In the genomic region with DNA sequence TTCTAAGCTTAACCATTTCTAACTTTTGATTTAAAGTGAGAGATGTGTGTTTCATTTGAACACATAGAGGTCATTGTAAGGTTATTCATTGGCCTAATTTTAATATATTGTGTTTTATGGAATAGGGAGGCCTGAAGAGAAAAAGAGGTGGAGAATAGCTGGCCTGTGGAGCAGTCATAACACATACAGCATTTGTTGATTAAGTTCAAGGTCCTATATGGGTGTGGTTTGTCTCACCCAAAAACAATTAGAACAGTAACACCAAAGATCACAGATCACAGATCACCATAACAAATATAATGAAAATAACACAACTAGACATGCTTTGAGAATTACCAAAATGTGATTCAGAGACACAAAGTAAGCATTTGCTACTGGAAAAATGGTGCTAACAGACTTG, we compare ENCODE assay signal across 24 cellular contexts.
A peak's percentile ranks its signal among the peaks of the same experiment; 100 is the strongest.
DNase-seq lines count a peak whose midpoint lies in the region; ATAC-seq, FAIRE-seq and TF ChIP-seq lines count a peak whose summit lies in the region.
"Had no signal": no experiment of that assay in that cellular context is flagged by ENCODE, and none has a peak within 500 bp of the region (broad histone marks: within the 10 kb centered on the region; RNA-seq: fewer than 3 reads in every experiment).

No MANE protein-coding gene starts in this region.

- POLR2A ChIA-PET in MCF 10A (lab: Yijun Ruan, JAX) (no interaction called here), HepG2 (lab: Yijun Ruan, JAX) (no interaction called here)

- peak overlapping the region; percentile 39 for H3K27ac Mint-ChIP-seq in MCF 10A (ENCODE audit: low read depth, unreplicated experiment)
- H3K27ac Mint-ChIP-seq in effector memory CD8-positive, alpha-beta T cell, result no peak overlapping the region
- H3K27ac Mint-ChIP-seq in neural progenitor cell, result no peak overlapping the region
- H3K27ac Mint-ChIP-seq: B cell; CD4-positive, alpha-beta T cell; CD8-positive, alpha-beta T cell had no signal

- H3K27ac ChIP-seq in breast epithelium (no peak overlapping the region), HepG2 (ENCODE audit: extremely low read length, insufficient read depth, low read length) (no peak overlapping the region), small intestine (ENCODE audit: low read depth in 1 of 2, low read length in 1 of 2) (no peak overlapping the region), neural progenitor cell (no peak overlapping the region)
- H3K27ac ChIP-seq: 22Rv1; A549; BLaER1 treated with 17β-estradiol and CSF1 and Interleukin-3, amounts not matched to agents 10 nM and 100 nM; C4-2B had no signal

- H3K36me3 Mint-ChIP-seq in MCF 10A (ENCODE audit: insufficient read depth, unreplicated experiment) (no peaks in the 10 kb centered on the region), neural progenitor cell (no peaks in the 10 kb centered on the region)
- H3K36me3 Mint-ChIP-seq in effector memory CD8-positive, alpha-beta T cell (ENCODE audit: insufficient read depth), result no peaks in the 10 kb centered on the region
- H3K36me3 Mint-ChIP-seq: CD8-positive, alpha-beta T cell had no signal

- CTCF ChIA-PET in MCF 10A (lab: Yijun Ruan, JAX), result no interaction called here
- CTCF ChIA-PET in HepG2 (lab: Yijun Ruan, JAX; ENCODE audit: low intra/inter-chr PET ratio, low total read pairs), result no interaction called here

- no peak overlapping the region for H3K4me2 ChIP-seq in HepG2 (ENCODE audit: low read depth, low read length)
- no peak overlapping the region for H3K4me2 ChIP-seq in neural progenitor cell
- H3K4me2 ChIP-seq: A549; BLaER1 treated with 17β-estradiol and CSF1 and Interleukin-3, amounts not matched to agents 10 nM and 100 nM had no signal

- no peak overlapping the region for H3K4me3 Mint-ChIP-seq in MCF 10A (ENCODE audit: unreplicated experiment)
- H3K4me3 Mint-ChIP-seq in effector memory CD8-positive, alpha-beta T cell, result no peak overlapping the region
- no peak overlapping the region for H3K4me3 Mint-ChIP-seq in neural progenitor cell
- H3K4me3 Mint-ChIP-seq: B cell; CD4-positive, alpha-beta T cell; CD8-positive, alpha-beta T cell had no signal

- BruUV-seq in MCF 10A (replicated peaks; lab: Mats Ljungman, UMichigan), result no TSS peak
- BruUV-seq in HepG2 (replicated peaks; lab: Mats Ljungman, UMichigan), result no TSS peak

- H4K20me1 ChIP-seq in HepG2 (ENCODE audit: insufficient read depth, low read length), result no peaks in the 10 kb centered on the region
- no peaks in the 10 kb centered on the region for H4K20me1 ChIP-seq in neural progenitor cell (ENCODE audit: low read depth)
- H4K20me1 ChIP-seq: BLaER1 treated with 17β-estradiol and CSF1 and Interleukin-3, amounts not matched to agents 10 nM and 100 nM had no signal

- TF ChIP-seq CTCF in MCF 10A (IDR thresholded peaks at IDR 0.05; ENCODE audit: unreplicated experiment) (no peak), breast epithelium (IDR thresholded peaks at IDR 0.05) (no peak), fibroblast of villous mesenchyme (IDR thresholded peaks at IDR 0.05; ENCODE audit: insufficient read depth, low read depth, low read length) (no peak), HepG2 (CRISPR knock-in tag; IDR thresholded peaks at IDR 0.05) (no peak), neural progenitor cell (IDR thresholded peaks at IDR 0.05) (no peak)

- TF ChIP-seq POLR2A in breast epithelium (IDR thresholded peaks at IDR 0.05) (no peak), HepG2 (IDR thresholded peaks at IDR 0.05; ENCODE audit: insufficient read depth in 1 of 2, low read depth in 2 of 2, low read length in 2 of 2) (no peak)

- H3K27me3 ChIP-seq in breast epithelium, result no peaks in the 10 kb centered on the region
- no peaks in the 10 kb centered on the region for H3K27me3 ChIP-seq in HepG2 (ENCODE audit: control insufficient read depth in 1 of 2, insufficient read depth in 2 of 2, low read length in 2 of 2)
- no peaks in the 10 kb centered on the region for H3K27me3 ChIP-seq in small intestine (ENCODE audit: control insufficient read depth in 2 of 2, insufficient read depth in 2 of 2, low read length in 2 of 2)
- no peaks in the 10 kb centered on the region for H3K27me3 ChIP-seq in neural progenitor cell
- H3K27me3 ChIP-seq: BLaER1 treated with 17β-estradiol and CSF1 and Interleukin-3, amounts not matched to agents 10 nM and 100 nM had no signal

- H2AFZ ChIP-seq in HepG2 (ENCODE audit: low read length) (no peak overlapping the region), neural progenitor cell (replicated peaks) (no peak overlapping the region)

- FAIRE-seq in HepG2 (lab: Jason Lieb, UNC), result no peak
- FAIRE-seq in small intestine (lab: Jason Lieb, UNC), result no peak
- FAIRE-seq: A549, D721Med, G401.6, GM12891, GM18507 had no signal

- no peak for TF ChIP-seq EP300 in HepG2 (IDR thresholded peaks at IDR 0.05; ENCODE audit: low read depth in 2 of 2, low read length in 2 of 2)
- no peak for TF ChIP-seq EP300 in HepG2 (CRISPR knock-in tag; IDR thresholded peaks at IDR 0.05; ENCODE audit: borderline replicate concordance)

- no peak for TF ChIP-seq RAD21 in HepG2 (CRISPR knock-in tag; IDR thresholded peaks at IDR 0.05)

- H3K4me3 ChIP-seq in breast epithelium (no peak overlapping the region), fibroblast of villous mesenchyme (ENCODE audit: low read depth, low read length) (no peak overlapping the region), HepG2 (replicated peaks in 1 of 3; ENCODE audit: insufficient read depth in 1 of 3, low read depth in 2 of 3, low read length in 3 of 3) (no peak overlapping the region), small intestine (ENCODE audit: low read depth in 1 of 2, low read length in 2 of 2) (no peak overlapping the region), neural progenitor cell (no peak overlapping the region)
- H3K4me3 ChIP-seq: A549; BLaER1 treated with 17β-estradiol and CSF1 and Interleukin-3, amounts not matched to agents 10 nM and 100 nM had no signal

- H3K9me3 Mint-ChIP-seq in MCF 10A (ENCODE audit: unreplicated experiment), result no peaks in the 10 kb centered on the region
- H3K9me3 Mint-ChIP-seq in effector memory CD8-positive, alpha-beta T cell, result peaks cover 0 to 2% of the 10 kb centered on the region in 2 donors
- H3K9me3 Mint-ChIP-seq in neural progenitor cell, result no peaks in the 10 kb centered on the region
- H3K9me3 Mint-ChIP-seq: CD4-positive, alpha-beta T cell had no signal

- peak; percentile 39; the same call in 2 of the 3 replicates for ATAC-seq in HepG2
- no peak for ATAC-seq in effector memory CD8-positive, alpha-beta T cell (replicated peaks)
- ATAC-seq: A549; CD8-positive, alpha-beta T cell had no signal

- H3K27me3 Mint-ChIP-seq in MCF 10A (ENCODE audit: insufficient read depth, unreplicated experiment) (no peaks in the 10 kb centered on the region), neural progenitor cell (ENCODE audit: insufficient read depth, low read depth) (peaks cover 3% of the 10 kb centered on the region)
- H3K27me3 Mint-ChIP-seq in effector memory CD8-positive, alpha-beta T cell, result no peaks in the 10 kb centered on the region
- H3K27me3 Mint-ChIP-seq: B cell; CD4-positive, alpha-beta T cell had no signal

- intact Hi-C loops in MCF 10A (cut with micrococcal nuclease), result no loop called here
- intact Hi-C loops in breast epithelium (cut with DNase I; ENCODE audit: low total_unique reads), result no loop called here
- intact Hi-C loops in HepG2 (cut with micrococcal nuclease; ENCODE audit: unreplicated experiment), result no loop called here

- H3K36me3 ChIP-seq in breast epithelium, result no peaks in the 10 kb centered on the region
- no peaks in the 10 kb centered on the region for H3K36me3 ChIP-seq in HepG2 (replicated peaks in 1 of 2; ENCODE audit: control insufficient read depth in 1 of 2, insufficient read depth in 2 of 2, low read length in 2 of 2)
- no peaks in the 10 kb centered on the region for H3K36me3 ChIP-seq in small intestine (ENCODE audit: control insufficient read depth in 2 of 2, insufficient read depth in 2 of 2, low read length in 2 of 2)
- H3K36me3 ChIP-seq in neural progenitor cell, result no peaks in the 10 kb centered on the region
- H3K36me3 ChIP-seq: BLaER1 treated with 17β-estradiol and CSF1 and Interleukin-3, amounts not matched to agents 10 nM and 100 nM had no signal

- no peaks in the 10 kb centered on the region for H3K4me1 ChIP-seq in breast epithelium
- peaks cover 17% of the 10 kb centered on the region for H3K4me1 ChIP-seq in HepG2 (ENCODE audit: insufficient read depth, low read length)
- no peaks in the 10 kb centered on the region for H3K4me1 ChIP-seq in small intestine (ENCODE audit: control insufficient read depth in 2 of 2, insufficient read depth in 1 of 2, low read depth in 1 of 2, low read length in 1 of 2)
- no peaks in the 10 kb centered on the region for H3K4me1 ChIP-seq in neural progenitor cell

- no peaks in the 10 kb centered on the region for H3K9me3 ChIP-seq in breast epithelium
- H3K9me3 ChIP-seq in HepG2 (ENCODE audit: low read length), result no peaks in the 10 kb centered on the region
- no peaks in the 10 kb centered on the region for H3K9me3 ChIP-seq in small intestine (ENCODE audit: control insufficient read depth, low read depth)
- H3K9me3 ChIP-seq in neural progenitor cell (ENCODE audit: low read depth), result no peaks in the 10 kb centered on the region
- H3K9me3 ChIP-seq: A549, Caco-2 had no signal

- no peaks in the 10 kb centered on the region for H3F3A ChIP-seq in neural progenitor cell (ENCODE audit: low read depth)

- DNase-seq in MCF 10A (ENCODE audit: unreplicated experiment) (no peak), breast epithelium (ENCODE audit: low spot score in 2 of 2) (no peak), fibroblast of villous mesenchyme (ENCODE audit: low read depth) (peak; percentile 26), HepG2 (ENCODE audit: low spot score) (no peak), small intestine (peak; percentile 40), NCI-H748 (lab: John Stamatoyannopoulos, UW; ENCODE audit: unreplicated experiment) (no peak), neural progenitor cell (ENCODE audit: low spot score) (no peak)
- DNase-seq in effector memory CD8-positive, alpha-beta T cell, result no peak
- DNase-seq: AML-193; Caco-2; Calu3; CD4-positive, alpha-beta T cell; CD8-positive, alpha-beta T cell; DMS79 treated with DMSO at 0.1 percent for 48 hours; GF-D8 had no signal

- H3K4me1 Mint-ChIP-seq in MCF 10A (ENCODE audit: insufficient read depth, unreplicated experiment) (peaks cover 12% of the 10 kb centered on the region), neural progenitor cell (no peaks in the 10 kb centered on the region)
- H3K4me1 Mint-ChIP-seq in effector memory CD8-positive, alpha-beta T cell (ENCODE audit: low read depth in 2 of 2), result no peaks in the 10 kb centered on the region
- H3K4me1 Mint-ChIP-seq: B cell had no signal

- in situ Hi-C loops in HepG2 (cut with HindIII; ENCODE audit: extremely low pct_ligation_motif_present, low pct_unique_long_range_greater_than_20kb), result no loop called here

- H3K79me2 ChIP-seq in HepG2 (ENCODE audit: insufficient read depth, low read length), result no peaks in the 10 kb centered on the region
- no peaks in the 10 kb centered on the region for H3K79me2 ChIP-seq in neural progenitor cell (ENCODE audit: low read depth)

- H3K9ac ChIP-seq in HepG2 (ENCODE audit: insufficient read depth, low read depth, low read length), result no peak overlapping the region
- no peak overlapping the region for H3K9ac ChIP-seq in neural progenitor cell
- H3K9ac ChIP-seq: BLaER1 treated with 17β-estradiol and CSF1 and Interleukin-3, amounts not matched to agents 10 nM and 100 nM had no signal

TF ChIP-seq in HepG2, 621 proteins besides CTCF, POLR2A, EP300 and RAD21 (continues in another document):
- TF ChIP-seq HNF4A (CRISPR knock-in tag; IDR thresholded peaks at IDR 0.05) (no peak), ZNF878 (CRISPR knock-in tag; IDR thresholded peaks at IDR 0.05) (no peak), MATR3 (CRISPR knock-in tag; IDR thresholded peaks at IDR 0.05) (no peak)

Comparison
In these comparisons a context has a peak if more than half of its experiments do, and no peak if none do; other contexts are left out.
1. DNase-seq: peak in fibroblast of villous mesenchyme (single experiment) and small intestine (single experiment); none in MCF 10A (single experiment), breast epithelium (0 of 2), HepG2 (single experiment), effector memory CD8-positive, alpha-beta T cell (0 of 3), NCI-H748 (single experiment) and neural progenitor cell (single experiment).